In genomic region chr6:20876016-20876415, GRCh38 we compare ENCODE assay signal across 9 cellular contexts.
DNase-seq lines count a peak whose midpoint lies in the region; ATAC-seq and TF ChIP-seq lines count a peak whose summit lies in the region.
"Had no signal": no experiment of that assay in that cellular context is flagged by ENCODE, and none has a peak within 500 bp of the region (broad histone marks: within the 10 kb centered on the region; RNA-seq: fewer than 3 reads in every experiment).

No MANE protein-coding gene starts in this region.

- peak overlapping the region; percentile 12 for H3K4me2 ChIP-seq in skeletal muscle satellite cell (ENCODE audit: low read length)

- TF ChIP-seq CTCF in Panc1 (IDR thresholded peaks at IDR 0.05): no peak

- H3K4me3 ChIP-seq in Panc1 (ENCODE audit: low read depth in 2 of 2, low read length in 2 of 2): no peak overlapping the region
- no peak overlapping the region for H3K4me3 ChIP-seq in skeletal muscle satellite cell (ENCODE audit: low read length)
- H3K4me3 ChIP-seq: K562 had no signal

- ATAC-seq in Panc1 (no peak), HG02840 (IDR thresholded peaks at IDR 0.05; ENCODE audit: low FRiP score, unreplicated experiment) (no peak), GM18868 (IDR thresholded peaks at IDR 0.05; ENCODE audit: unreplicated experiment) (no peak)
- ATAC-seq: K562 had no signal

- H3K27me3 ChIP-seq in Panc1 (ENCODE audit: control insufficient read depth, insufficient read depth, low read length): no peaks in the 10 kb centered on the region
- no peaks in the 10 kb centered on the region for H3K27me3 ChIP-seq in skeletal muscle satellite cell (ENCODE audit: control insufficient read depth, insufficient read depth, low read length)

- H3K9me3 ChIP-seq in Panc1 (ENCODE audit: control insufficient read depth, insufficient read depth, low read depth, low read length) (no peaks in the 10 kb centered on the region), skeletal muscle satellite cell (replicated peaks; ENCODE audit: low read length) (no peaks in the 10 kb centered on the region)

- intact Hi-C loops in Panc1 (cut with micrococcal nuclease; ENCODE audit: unreplicated experiment): loop anchor here (5.0 to 10.0 kb wide), 2 partner anchors 229 to 711 kb away; no protein-coding TSS in a partner anchor

- in situ Hi-C loops in Panc1 (cut with HindIII; ENCODE audit: low pct_unique_long_range_greater_than_20kb, low sequenced_read_pairs): no loop called here

- H3K9ac ChIP-seq in skeletal muscle satellite cell (ENCODE audit: low read depth, low read length): peak overlapping the region; percentile 7

- POLR2A ChIA-PET in Panc1 (lab: Charles Lee): interaction anchor here (0.7 to 0.9 kb wide), 2 partner anchors 716 to 718 kb away, joined by 3 to 8 read pairs; partner anchors contain the start of gene SOX4

- CTCF ChIA-PET in Panc1 (lab: Charles Lee): interaction anchor here (0.5 to 1.4 kb wide), 2 partner anchors 712 to 713 kb away, joined by 3 to 4 read pairs; no protein-coding TSS in a partner anchor

- H3K36me3 ChIP-seq in Panc1 (ENCODE audit: control insufficient read depth, insufficient read depth, low read length): no peaks in the 10 kb centered on the region
- H3K36me3 ChIP-seq in skeletal muscle satellite cell (ENCODE audit: insufficient read depth, low read length): no peaks in the 10 kb centered on the region

- H3K4me1 ChIP-seq in Panc1 (ENCODE audit: control insufficient read depth, insufficient read depth, low read length) (peaks cover 24% of the 10 kb centered on the region), skeletal muscle satellite cell (ENCODE audit: control insufficient read depth, insufficient read depth, low read length) (peaks cover 34% of the 10 kb centered on the region)

- no TSS peak for BruUV-seq in Panc1 (replicated peaks; lab: Mats Ljungman, UMichigan)

- H3K27ac ChIP-seq in Panc1 (ENCODE audit: low read length): peak overlapping the region; percentile 83

- DNase-seq in NCI-H1417 (lab: John Stamatoyannopoulos, UW) (peak in 2 of 3 experiments; percentile 42 to 61), NCI-H1417 treated with DMSO at 0.1 percent for 48 hours (lab: John Stamatoyannopoulos, UW) (no peak), Panc1 (ENCODE audit: low read depth, low spot score) (no peak), fibroblast of peridontal ligament (ENCODE audit: extremely low read depth) (peak; percentile 93), DMS153 treated with DMSO at 0.1 percent for 48 hours (lab: John Stamatoyannopoulos, UW; ENCODE audit: unreplicated experiment) (no peak)

Comparison
In these comparisons a context has a peak if more than half of its experiments do, and no peak if none do; other contexts are left out.
1. DNase-seq: peak in NCI-H1417 (2 of 3) and fibroblast of peridontal ligament (single experiment); none in NCI-H1417 treated with DMSO at 0.1 percent for 48 hours (single experiment), Panc1 (single experiment) and DMS153 treated with DMSO at 0.1 percent for 48 hours (single experiment).